ENCODE assay signal across 8 cellular contexts in genomic region chr1:244049142-244049968, GRCh38. TPM values are rescaled to one million over a fixed set of nuclear protein-coding genes. Genes with fewer than 3 reads are reported as not detected.
DNase-seq lines count a peak whose midpoint lies in the region; ATAC-seq lines count a peak whose summit lies in the region.

No MANE protein-coding gene starts in this region.

- no peak for ATAC-seq in GM21423 (IDR thresholded peaks at IDR 0.05; ENCODE audit: unreplicated experiment)
- ATAC-seq in HG03460 (IDR thresholded peaks at IDR 0.05; ENCODE audit: unreplicated experiment) = no peak

- peaks cover 43% of the 10 kb centered on the region for H3K27me3 Mint-ChIP-seq in activated T-helper 2 cell treated with anti-CD3 and anti-CD28 coated beads, Interferon-gamma antibody, Interleukin-2, Interleukin-4, amounts not matched to agents 10 μg/mL and 5 μg/mL and 100 μg/mL, durations not matched to agents 14 hours and 24 hours and 36 hours (ENCODE audit: low read depth)

- peak; percentile 57 to 59 for DNase-seq in NCI-H524 (lab: John Stamatoyannopoulos, UW)
- DNase-seq in NCI-H524 treated with DMSO at 0.1 percent for 48 hours (lab: John Stamatoyannopoulos, UW) = no peak
- peak; percentile 32 for DNase-seq in NOMO-1 treated with dmso at 0.1 percent for 144 hours (lab: John Stamatoyannopoulos, UW; ENCODE audit: unreplicated experiment)
- peak; percentile 22 for DNase-seq in activated T-helper 2 cell treated with anti-CD3 and anti-CD28 coated beads, Interferon-gamma antibody, Interleukin-2, Interleukin-4, amounts not matched to agents 10 μg/mL and 5 μg/mL and 100 μg/mL, durations not matched to agents 14 hours and 24 hours and 36 hours (ENCODE audit: low spot score)
- DNase-seq in globus pallidus (ENCODE audit: low spot score) = peak; percentile 75
- DNase-seq in occipital lobe (lab: John Stamatoyannopoulos, UW) = peak; percentile 44

- intact Hi-C loops in activated T-helper 2 cell treated with anti-CD3 and anti-CD28 coated beads, Interferon-gamma antibody, Interleukin-2, Interleukin-4, amounts not matched to agents 10 μg/mL and 5 μg/mL and 100 μg/mL, durations not matched to agents 14 hours and 24 hours and 36 hours (cut with micrococcal nuclease) = loop anchor here (5.0 to 10.0 kb wide), 8 partner anchors 225 to 813 kb away; partner anchors contain the start of genes ADSS2, CEP170, HNRNPU and SDCCAG8

- no peaks in the 10 kb centered on the region for H3K36me3 Mint-ChIP-seq in activated T-helper 2 cell treated with anti-CD3 and anti-CD28 coated beads, Interferon-gamma antibody, Interleukin-2, Interleukin-4, amounts not matched to agents 10 μg/mL and 5 μg/mL and 100 μg/mL, durations not matched to agents 14 hours and 24 hours and 36 hours (ENCODE audit: low read depth)

- H3K27ac Mint-ChIP-seq in activated T-helper 2 cell treated with anti-CD3 and anti-CD28 coated beads, Interferon-gamma antibody, Interleukin-2, Interleukin-4, amounts not matched to agents 10 μg/mL and 5 μg/mL and 100 μg/mL, durations not matched to agents 14 hours and 24 hours and 36 hours = peak overlapping the region; percentile 73

- no peaks in the 10 kb centered on the region for H3K9me3 Mint-ChIP-seq in activated T-helper 2 cell treated with anti-CD3 and anti-CD28 coated beads, Interferon-gamma antibody, Interleukin-2, Interleukin-4, amounts not matched to agents 10 μg/mL and 5 μg/mL and 100 μg/mL, durations not matched to agents 14 hours and 24 hours and 36 hours

- peak overlapping the region; percentile 91 for H3K4me3 Mint-ChIP-seq in activated T-helper 2 cell treated with anti-CD3 and anti-CD28 coated beads, Interferon-gamma antibody, Interleukin-2, Interleukin-4, amounts not matched to agents 10 μg/mL and 5 μg/mL and 100 μg/mL, durations not matched to agents 14 hours and 24 hours and 36 hours (ENCODE audit: low read depth)

- peaks cover 25% of the 10 kb centered on the region for H3K4me1 Mint-ChIP-seq in activated T-helper 2 cell treated with anti-CD3 and anti-CD28 coated beads, Interferon-gamma antibody, Interleukin-2, Interleukin-4, amounts not matched to agents 10 μg/mL and 5 μg/mL and 100 μg/mL, durations not matched to agents 14 hours and 24 hours and 36 hours (ENCODE audit: low read depth)

RNA-seq across cellular contexts. Expression of gene ZBTB18, which starts 1.7 kb away (rescaled TPM):
- 4.3 and 4.4 TPM in 2 replicates for total RNA-seq in activated T-helper 2 cell treated with anti-CD3 and anti-CD28 coated beads, Interferon-gamma antibody, Interleukin-2, Interleukin-4, amounts not matched to agents 10 μg/mL and 5 μg/mL and 100 μg/mL, durations not matched to agents 14 hours and 24 hours and 36 hours
- total RNA-seq in occipital lobe = 1,084 TPM

Comparison
In these comparisons a context has a peak if more than half of its experiments do, and no peak if none do; other contexts are left out.
1. RNA of gene ZBTB18, which starts 1.7 kb away (total RNA-seq): 1,084 TPM in occipital lobe (single experiment); 4.3 to 4.4 TPM in activated T-helper 2 cell treated with anti-CD3 and anti-CD28 coated beads, Interferon-gamma antibody, Interleukin-2, Interleukin-4, amounts not matched to agents 10 μg/mL and 5 μg/mL and 100 μg/mL, durations not matched to agents 14 hours and 24 hours and 36 hours; every median in the first group is over 100 times any median in the second.